In genomic region chr4:145938618-145939177, GRCh38 we compare ENCODE assay signal across 8 cellular contexts. TPM values are rescaled to one million over a fixed set of nuclear protein-coding genes. Genes with fewer than 3 reads are reported as not detected.
DNase-seq lines count a peak whose midpoint lies in the region; ATAC-seq and TF ChIP-seq lines count a peak whose summit lies in the region.

Gene ZNF827, minus strand, starts transcription at chr4:145938823. Its CDS starts 416 bp downstream, at chr4:145938407.

- CTCF ChIA-PET in activated naive CD4-positive, alpha-beta T cell treated with anti-CD3 and anti-CD28 coated beads, Interleukin-2, amount 10 ng/mL, durations not matched to agents 7 days and 5 days (lab: Charles Lee): interaction anchor here (0.6 to 0.8 kb wide), 2 partner anchors 17 to 95 kb away, joined by 3 to 4 read pairs; no protein-coding TSS in a partner anchor

- H3K27me3 ChIP-seq in BLaER1 treated with 17β-estradiol and CSF1 and Interleukin-3, amounts not matched to agents 10 nM and 100 nM: no peaks in the 10 kb centered on the region
- no peaks in the 10 kb centered on the region for H3K27me3 ChIP-seq in thoracic aorta (replicated peaks; ENCODE audit: insufficient read depth)

- H3K36me3 Mint-ChIP-seq in activated naive CD4-positive, alpha-beta T cell treated with anti-CD3 and anti-CD28 coated beads, Interleukin-2, amount 10 ng/mL, durations not matched to agents 7 days and 5 days: peaks cover 8% of the 10 kb centered on the region

- peak within 1 kb of the TSS; percentile 75 to 92 (median 81) for H3K4me3 ChIP-seq in BLaER1 treated with 17β-estradiol and CSF1 and Interleukin-3, amounts not matched to agents 10 nM and 100 nM
- peak within 1 kb of the TSS; percentile 96 for H3K4me3 ChIP-seq in thoracic aorta

- no peak for TF ChIP-seq CTCF in thoracic aorta (IDR thresholded peaks at IDR 0.05)

- ATAC-seq in thoracic aorta (ENCODE audit: insufficient number of reproducible peaks, low FRiP score, low read depth): no peak

- H3K4me3 Mint-ChIP-seq in activated naive CD4-positive, alpha-beta T cell treated with anti-CD3 and anti-CD28 coated beads, Interleukin-2, amount 10 ng/mL, durations not matched to agents 7 days and 5 days: peak within 1 kb of the TSS; percentile 98

- no peaks in the 10 kb centered on the region for H3K9me3 Mint-ChIP-seq in activated naive CD4-positive, alpha-beta T cell treated with anti-CD3 and anti-CD28 coated beads, Interleukin-2, amount 10 ng/mL, durations not matched to agents 7 days and 5 days

- H3K9ac ChIP-seq in BLaER1 treated with 17β-estradiol and CSF1 and Interleukin-3, amounts not matched to agents 10 nM and 100 nM: peak within 1 kb of the TSS; percentile 85 to 96 (median 91)

- peak within 1 kb of the TSS; percentile 88 for H3K27ac Mint-ChIP-seq in activated naive CD4-positive, alpha-beta T cell treated with anti-CD3 and anti-CD28 coated beads, Interleukin-2, amount 10 ng/mL, durations not matched to agents 7 days and 5 days

- H4K20me1 ChIP-seq in BLaER1 treated with 17β-estradiol and CSF1 and Interleukin-3, amounts not matched to agents 10 nM and 100 nM: no peaks in the 10 kb centered on the region

- peak within 1 kb of the TSS; percentile 45 to 97 (median 92); a peak in 21 of 22 replicates for H3K27ac ChIP-seq in BLaER1 treated with 17β-estradiol and CSF1 and Interleukin-3, amounts not matched to agents 10 nM and 100 nM
- peak within 1 kb of the TSS; percentile 97 for H3K27ac ChIP-seq in thoracic aorta

- peak within 1 kb of the TSS; percentile 66 to 98 (median 81) for H3K4me2 ChIP-seq in BLaER1 treated with 17β-estradiol and CSF1 and Interleukin-3, amounts not matched to agents 10 nM and 100 nM

- peak; percentile 20 for DNase-seq in GM19240 (ENCODE audit: insufficient read length, low spot score)
- peak; percentile 77 for DNase-seq in HT-29 (ENCODE audit: low spot score)
- DNase-seq in SHP77 (lab: John Stamatoyannopoulos, UW): peak; percentile 42 to 56
- peak; percentile 81 for DNase-seq in activated naive CD4-positive, alpha-beta T cell treated with anti-CD3 and anti-CD28 coated beads, Interleukin-2, amount 10 ng/mL, durations not matched to agents 7 days and 5 days
- DNase-seq in glomerular endothelial cell (ENCODE audit: extremely low read depth, low read depth, low spot score): no peak
- peak; percentile 55 for DNase-seq in occipital lobe (lab: John Stamatoyannopoulos, UW)
- DNase-seq in thoracic aorta (ENCODE audit: low spot score): peak; percentile 29

- H3K4me1 ChIP-seq in BLaER1 treated with 17β-estradiol and CSF1 and Interleukin-3, amounts not matched to agents 10 nM and 100 nM: peaks cover 18 to 32% (median 26%) of the 10 kb centered on the region in 10 experiments
- peaks cover 7 to 30% of the 10 kb centered on the region in 2 donors for H3K4me1 ChIP-seq in thoracic aorta (ENCODE audit: control insufficient read depth in 1 of 2, low read depth in 2 of 2)

- H3K27me3 Mint-ChIP-seq in activated naive CD4-positive, alpha-beta T cell treated with anti-CD3 and anti-CD28 coated beads, Interleukin-2, amount 10 ng/mL, durations not matched to agents 7 days and 5 days: peaks cover 25% of the 10 kb centered on the region

- H3K36me3 ChIP-seq in BLaER1 treated with 17β-estradiol and CSF1 and Interleukin-3, amounts not matched to agents 10 nM and 100 nM: no peaks in the 10 kb centered on the region
- no peaks in the 10 kb centered on the region for H3K36me3 ChIP-seq in thoracic aorta

- H3K9me3 ChIP-seq in BLaER1 treated with 17β-estradiol and CSF1 and Interleukin-3, amounts not matched to agents 10 nM and 100 nM (replicated peaks in 1 of 11): no peaks in the 10 kb centered on the region
- no peaks in the 10 kb centered on the region for H3K9me3 ChIP-seq in thoracic aorta

- H3K4me1 Mint-ChIP-seq in activated naive CD4-positive, alpha-beta T cell treated with anti-CD3 and anti-CD28 coated beads, Interleukin-2, amount 10 ng/mL, durations not matched to agents 7 days and 5 days: peaks cover 29% of the 10 kb centered on the region

RNA-seq across cellular contexts. Expression of gene ZNF827, which starts in this region (rescaled TPM):
- total RNA-seq in HT-29 (2014; rRNA removed; shearing (Covaris generic)): 4.8 and 10.6 TPM in 2 replicates
- total RNA-seq in glomerular endothelial cell (21.9 and 23.9 TPM in 2 replicates), occipital lobe (11.7 TPM), thoracic aorta (10 to 100 TPM; 20.2 to 41.4 TPM)
